In the genomic region with DNA sequence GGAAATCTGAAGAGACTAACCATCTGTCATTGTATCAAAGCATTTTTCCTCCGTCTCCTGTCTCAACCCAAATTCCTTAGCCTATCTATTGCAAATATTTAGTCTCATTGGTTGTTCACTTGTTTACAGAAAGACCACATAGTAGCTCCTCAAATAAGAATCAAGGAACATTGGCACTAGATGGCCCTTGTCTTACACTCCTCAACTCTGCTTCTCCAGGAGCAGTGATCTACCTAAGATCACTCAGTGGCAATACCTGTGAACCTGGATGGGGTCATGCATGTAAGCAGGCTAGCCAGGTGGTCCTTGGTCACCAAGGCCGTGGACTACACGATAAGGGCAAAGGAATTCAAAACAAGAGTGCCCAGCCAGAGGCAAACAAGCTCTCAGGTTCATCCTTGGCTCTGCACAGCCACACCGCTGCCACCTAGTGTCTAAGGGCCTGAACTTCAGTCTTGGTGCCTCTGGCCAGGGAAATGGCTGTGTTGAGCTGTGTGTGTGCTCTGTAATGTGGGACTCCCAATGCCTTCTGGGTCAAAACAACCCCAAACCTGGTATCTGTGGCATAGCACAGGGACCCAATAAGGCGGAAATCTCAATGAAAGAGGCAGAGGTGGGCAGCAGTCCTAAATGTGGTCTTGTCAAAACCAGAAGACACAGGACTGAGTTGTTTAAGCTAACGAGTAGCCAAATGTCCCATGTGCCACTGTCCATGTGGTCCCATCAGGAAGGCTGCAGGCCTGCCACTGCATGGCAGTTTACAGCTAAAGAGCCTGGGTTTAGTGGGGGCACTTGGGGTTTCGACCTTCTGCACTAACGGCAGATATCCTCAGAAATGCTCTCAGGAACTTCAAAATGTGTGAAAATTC, we compare ENCODE assay signal across 8 cellular contexts. TPM values are rescaled to one million over a fixed set of nuclear protein-coding genes. Genes with fewer than 3 reads are reported as not detected.
A peak's percentile ranks its signal among the peaks of the same experiment; 100 is the strongest.
DNase-seq lines count a peak whose midpoint lies in the region; ATAC-seq and TF ChIP-seq lines count a peak whose summit lies in the region.

No MANE protein-coding gene starts in this region.

- peaks cover 35% of the 10 kb centered on the region for H3K36me3 Mint-ChIP-seq in endodermal cell (ENCODE audit: low read depth)

- H3K4me3 Mint-ChIP-seq in endodermal cell: no peak overlapping the region

- no peaks in the 10 kb centered on the region for H3K27me3 Mint-ChIP-seq in endodermal cell (ENCODE audit: insufficient read depth)

- ATAC-seq in GM21528 (IDR thresholded peaks at IDR 0.05; ENCODE audit: low FRiP score, unreplicated experiment): peak; percentile 79

- H3K27ac Mint-ChIP-seq in endodermal cell: no peak overlapping the region

- peak; percentile 82 for DNase-seq in DMS53 (lab: John Stamatoyannopoulos, UW)
- peak in 70 of 76 experiments; percentile 8 to 83 (median 54) for DNase-seq in HUDEP-2 (lab: John Stamatoyannopoulos, UW; ENCODE audit: unreplicated experiment in 76 of 76)
- DNase-seq in NOMO-1 treated with dmso at 0.1 percent for 144 hours (lab: John Stamatoyannopoulos, UW; ENCODE audit: unreplicated experiment): peak; percentile 68
- DNase-seq in activated CD8-positive, alpha-beta memory T cell treated with anti-CD3 and anti-CD28 coated beads for 4 hours (ENCODE audit: low read depth in 2 of 2): peak; percentile 16 to 23
- peak; percentile 96 for DNase-seq in endodermal cell
- DNase-seq in mucosa of gallbladder (ENCODE audit: low spot score): peak; percentile 72
- DNase-seq in stimulated activated CD8-positive, alpha-beta memory T cell treated with anti-CD3 and anti-CD28 coated beads, Interleukin-7, amount 100 ng/mL, for 24 hours (ENCODE audit: low read depth): peak; percentile 44

- peak; percentile 91 for TF ChIP-seq CTCF in endodermal cell (conservative IDR thresholded peaks at IDR 0.05)

- WGBS in endodermal cell (ENCODE audit: insufficient coverage in 1 of 2, insufficient read length in 1 of 2), 2 experiments: 53% methylated on average over 6 to 8 of the region's 8 CpGs

- no peaks in the 10 kb centered on the region for H3K27me3 ChIP-seq in endodermal cell (ENCODE audit: control insufficient read depth, insufficient read depth, low read length, poor library complexity, severe bottlenecking)

- peaks cover 13% of the 10 kb centered on the region for H3K4me1 Mint-ChIP-seq in endodermal cell

- H3K9me3 Mint-ChIP-seq in endodermal cell: no peaks in the 10 kb centered on the region

- peaks cover under 1% of the 10 kb centered on the region for H3K4me1 ChIP-seq in endodermal cell (ENCODE audit: control insufficient read depth, insufficient read depth, low read length)

- H3K9ac ChIP-seq in endodermal cell (ENCODE audit: extremely low read depth, low read length, poor library complexity, severe bottlenecking): no peak overlapping the region

- no peaks in the 10 kb centered on the region for H3K9me3 ChIP-seq in endodermal cell (ENCODE audit: control insufficient read depth, low read length)

- no peak overlapping the region for H3K27ac ChIP-seq in endodermal cell (ENCODE audit: low read depth, low read length)

- peaks cover 65% of the 10 kb centered on the region for H3K36me3 ChIP-seq in endodermal cell (ENCODE audit: control insufficient read depth, insufficient read depth, low read length)

- H3K4me3 ChIP-seq in endodermal cell (ENCODE audit: low read length): no peak overlapping the region

RNA-seq across cellular contexts. Expression of gene GPR161, which starts 54.5 kb away (rescaled TPM):
- total RNA-seq in endodermal cell: 10 to 100 TPM; 24.0 to 26.6 TPM
- polyA plus RNA-seq in endodermal cell (2013, experiment 1 of 2): 28.9 TPM
- polyA plus RNA-seq in endodermal cell (2013, experiment 2 of 2): 26.6 TPM
- 13.9 TPM for total RNA-seq in mucosa of gallbladder

Comparison
In these comparisons a context has a peak if more than half of its experiments do, and no peak if none do; other contexts are left out.
1. DNase-seq: peak in every context shown above with its lines; median percentile 96 in endodermal cell; 82 in DMS53; 72 in mucosa of gallbladder; 68 in NOMO-1 treated with dmso at 0.1 percent for 144 hours; 54 in HUDEP-2; 44 in stimulated activated CD8-positive, alpha-beta memory T cell treated with anti-CD3 and anti-CD28 coated beads, Interleukin-7, amount 100 ng/mL, for 24 hours; 20 in activated CD8-positive, alpha-beta memory T cell treated with anti-CD3 and anti-CD28 coated beads for 4 hours.